Comparison of ENCODE assay signal across 26 cellular contexts in genomic region chr10:34341473-34341872, GRCh38.
DNase-seq lines count a peak whose midpoint lies in the region; ATAC-seq, FAIRE-seq and TF ChIP-seq lines count a peak whose summit lies in the region.
"Had no signal": no experiment of that assay in that cellular context is flagged by ENCODE, and none has a peak within 500 bp of the region (broad histone marks: within the 10 kb centered on the region; RNA-seq: fewer than 3 reads in every experiment).

No MANE protein-coding gene starts in this region.

- no peaks in the 10 kb centered on the region for H3K27me3 Mint-ChIP-seq in CD4-positive, alpha-beta T cell
- H3K27me3 Mint-ChIP-seq: activated B cell treated with CpG ODN at 0.5 μM for 24 hours had no signal

- H2AFZ ChIP-seq in KMS-11 (ENCODE audit: low read depth), result no peak overlapping the region
- no peak overlapping the region for H2AFZ ChIP-seq in GM12878 (ENCODE audit: control insufficient read depth, low read depth, low read length)
- no peak overlapping the region for H2AFZ ChIP-seq in osteoblast (ENCODE audit: low read length)

- H3K27ac ChIP-seq in KMS-11 (no peak overlapping the region), GM12878 (ENCODE audit: control insufficient read depth, insufficient read depth) (no peak overlapping the region), osteoblast (ENCODE audit: low read depth, low read length) (peak overlapping the region; percentile 3)
- H3K27ac ChIP-seq in CD4-positive, alpha-beta T cell (ENCODE audit: low read depth, low read length), result no peak overlapping the region
- H3K27ac ChIP-seq: BLaER1, epithelial cell of prostate, gastroesophageal sphincter, SJSA1, stomach had no signal

- H3K36me3 ChIP-seq in KMS-11 (ENCODE audit: insufficient read depth) (no peaks in the 10 kb centered on the region), GM12878 (ENCODE audit: control insufficient read depth in 2 of 2, insufficient read depth in 2 of 2, low read length in 1 of 2) (no peaks in the 10 kb centered on the region), osteoblast (ENCODE audit: insufficient read depth, low read length) (no peaks in the 10 kb centered on the region)

- BruUV-seq in GM12878 (replicated peaks; lab: Mats Ljungman, UMichigan), result no TSS peak

- H3K4me3 ChIP-seq in KMS-11 (IDR thresholded peaks at IDR 0.05; ENCODE audit: insufficient read depth, low read depth, low read length), result no peak overlapping the region
- H3K4me3 ChIP-seq in GM12878, result no peak overlapping the region
- no peak overlapping the region for H3K4me3 ChIP-seq in osteoblast (ENCODE audit: insufficient read depth, low read length)
- H3K4me3 ChIP-seq: BLaER1, gastroesophageal sphincter, SJSA1, stomach had no signal

- H3K4me1 ChIP-seq in KMS-11 (ENCODE audit: low read depth, poor library complexity, severe bottlenecking) (peaks cover 23% of the 10 kb centered on the region), GM12878 (ENCODE audit: control insufficient read depth, insufficient read depth, low read length) (no peaks in the 10 kb centered on the region), osteoblast (ENCODE audit: insufficient read depth, low read length) (peaks cover 31% of the 10 kb centered on the region)

- H3K27me3 ChIP-seq in KMS-11 (ENCODE audit: insufficient read depth, low read depth) (no peaks in the 10 kb centered on the region), GM12878 (replicated peaks in 1 of 2; ENCODE audit: control insufficient read depth in 2 of 2, insufficient read depth in 2 of 2, low read length in 1 of 2) (no peaks in the 10 kb centered on the region), osteoblast (ENCODE audit: insufficient read depth, low read length) (no peaks in the 10 kb centered on the region)
- no peaks in the 10 kb centered on the region for H3K27me3 ChIP-seq in CD4-positive, alpha-beta T cell (ENCODE audit: control insufficient read depth, insufficient read depth, low read length)
- H3K27me3 ChIP-seq: BLaER1, gastroesophageal sphincter, SJSA1, stomach had no signal

- TF ChIP-seq RAD21 in GM12878 (IDR thresholded peaks at IDR 0.05; ENCODE audit: insufficient read depth, low read depth, low read length), result no peak

- H3K9me3 Mint-ChIP-seq in CD4-positive, alpha-beta T cell, result no peaks in the 10 kb centered on the region
- H3K9me3 Mint-ChIP-seq: activated B cell treated with CpG ODN at 0.5 μM for 24 hours; activated CD4-positive, alpha-beta memory T cell treated with anti-CD3 and anti-CD28 coated beads for 36 hours had no signal

- H3K27ac Mint-ChIP-seq in CD4-positive, alpha-beta T cell, result no peak overlapping the region
- H3K27ac Mint-ChIP-seq: activated B cell treated with CpG ODN at 0.5 μM for 24 hours; activated CD4-positive, alpha-beta memory T cell treated with anti-CD3 and anti-CD28 coated beads for 36 hours had no signal

- SMC1A ChIA-PET in GM12878 (lab: Charles Lee; ENCODE audit: uncharacterized antibody, unreplicated experiment), result interaction anchor here (0.6 to 2.0 kb wide), 18 partner anchors 8 to 322 kb away, joined by 3 to 10 read pairs (median 3); no protein-coding TSS in a partner anchor

- H3K4me2 ChIP-seq in KMS-11 (peak overlapping the region; percentile 58), GM12878 (ENCODE audit: control insufficient read depth, insufficient read depth) (no peak overlapping the region), osteoblast (ENCODE audit: insufficient read depth, low read length) (peak overlapping the region; percentile 44)
- H3K4me2 ChIP-seq: BLaER1 had no signal

- TF ChIP-seq POLR2A in GM12878 (IDR thresholded peaks at IDR 0.05; ENCODE audit: low read depth, low read length), result no peak

- TF ChIP-seq CTCF in KMS-11 (conservative IDR thresholded peaks at IDR 0.05; ENCODE audit: low read depth, low read length) (no peak), GM12878 (IDR thresholded peaks at IDR 0.05 in 2 of 3, conservative IDR thresholded peaks at IDR 0.05 in 1 of 3; ENCODE audit: control insufficient read depth in 2 of 3, extremely low read depth in 1 of 3, insufficient read depth in 1 of 3, low read depth in 3 of 3, low read length in 3 of 3) (no peak), osteoblast (IDR thresholded peaks at IDR 0.05; ENCODE audit: extremely low read depth, low read depth, low read length) (no peak)
- no peak for TF ChIP-seq CTCF in CD4-positive, alpha-beta T cell (IDR thresholded peaks at IDR 0.05)

- intact Hi-C loops in GM12878 (cut with micrococcal nuclease; ENCODE audit: unreplicated experiment), result no loop called here
- intact Hi-C loops in CD4-positive, alpha-beta T cell (cut with DNase I, micrococcal nuclease), result no loop called here

- 58% methylated on average over 4 of the region's 4 CpGs for WGBS in GM12878 (ENCODE audit: insufficient coverage, insufficient replicate concordance, low lambda C conversion rate, missing lambda C conversion rate)

- no peak for FAIRE-seq in GM12878 (lab: Jason Lieb, UNC)

- DNase-seq in NCI-H1105 treated with DMSO at 0.1 percent for 48 hours (lab: John Stamatoyannopoulos, UW) (peak; percentile 37), NCI-H1105 (lab: John Stamatoyannopoulos, UW) (no peak), GM12878 (ENCODE audit: low read depth, low spot score) (no peak), osteoblast (ENCODE audit: insufficient read length, low spot score, missing footprints) (no peak), cerebellar nuclear complex (lab: John Stamatoyannopoulos, UW) (no peak)
- no peak for DNase-seq in activated CD4-positive, CD25-positive, alpha-beta regulatory T cell treated with anti-CD3 and anti-CD28 coated beads, Interleukin-2, amount 50 U/mL, for 72 hours
- DNase-seq in CD4-positive, alpha-beta T cell, result no peak
- DNase-seq: 8988T; activated B cell treated with CpG ODN at 0.5 μM for 24 hours; activated CD4-positive, alpha-beta memory T cell treated with anti-CD3 and anti-CD28 coated beads for 36 hours; activated naive CD4-positive, alpha-beta T cell; central memory CD4-positive, alpha-beta T cell; HCEC 1CT; Karpas-422; kidney glomerular epithelial cell; midbrain; NCI-H1048; NCI-H2107; NCI-H774; stimulated activated CD4-positive, alpha-beta T cell treated with anti-CD3 and anti-CD28 coated beads, Interleukin-4, amount 100 ng/mL, for 4 hours; stomach had no signal

- H3K79me2 ChIP-seq in KMS-11 (ENCODE audit: insufficient read depth, low read depth) (no peaks in the 10 kb centered on the region), GM12878 (ENCODE audit: control insufficient read depth, insufficient read depth, low read length) (no peaks in the 10 kb centered on the region), osteoblast (ENCODE audit: insufficient read depth, low read length) (no peaks in the 10 kb centered on the region)

- ATAC-seq in GM12878, result peak; percentile 48
- no peak for ATAC-seq in CD4-positive, alpha-beta T cell (ENCODE audit: poor library complexity)
- ATAC-seq: gastroesophageal sphincter had no signal

- H3K36me3 Mint-ChIP-seq in CD4-positive, alpha-beta T cell (ENCODE audit: low read depth), result no peaks in the 10 kb centered on the region
- H3K36me3 Mint-ChIP-seq: activated CD4-positive, alpha-beta memory T cell treated with anti-CD3 and anti-CD28 coated beads for 36 hours had no signal

- H4K20me1 ChIP-seq in KMS-11 (ENCODE audit: insufficient read depth) (no peaks in the 10 kb centered on the region), GM12878 (ENCODE audit: control insufficient read depth, insufficient read depth) (no peaks in the 10 kb centered on the region), osteoblast (ENCODE audit: insufficient read depth, low read length) (no peaks in the 10 kb centered on the region)
- H4K20me1 ChIP-seq: BLaER1 had no signal

- H3K4me1 Mint-ChIP-seq in CD4-positive, alpha-beta T cell (ENCODE audit: low read depth), result no peaks in the 10 kb centered on the region
- H3K4me1 Mint-ChIP-seq: activated B cell treated with CpG ODN at 0.5 μM for 24 hours had no signal

- H3K9ac ChIP-seq in KMS-11 (no peak overlapping the region), GM12878 (ENCODE audit: control insufficient read depth, insufficient read depth, low read length) (no peak overlapping the region)
- H3K9ac ChIP-seq: BLaER1 had no signal

- CTCF ChIA-PET in GM12878 (lab: Yijun Ruan, JAX), result interaction anchor here (0.6 to 1.3 kb wide), 4 partner anchors 9 to 22 kb away, joined by 3 to 4 read pairs (median 3); no protein-coding TSS in a partner anchor
- CTCF ChIA-PET in CD4-positive, alpha-beta T cell (lab: Charles Lee), result interaction anchor here (1.3 kb wide), 1 partner anchor 27 kb away, joined by 3 read pairs; no protein-coding TSS in a partner anchor

- RAD21 ChIA-PET in GM12878 (lab: Charles Lee; ENCODE audit: unreplicated experiment), result interaction anchor here (1.1 to 2.5 kb wide), 5 partner anchors 8 to 297 kb away, joined by 3 to 7 read pairs (median 3); no protein-coding TSS in a partner anchor

- no peak for TF ChIP-seq EP300 in GM12878 (IDR thresholded peaks at IDR 0.05; ENCODE audit: borderline replicate concordance in 1 of 2, control insufficient read depth in 1 of 2, low read depth in 2 of 2, low read length in 2 of 2)

- no peak overlapping the region for H3K4me3 Mint-ChIP-seq in CD4-positive, alpha-beta T cell
- H3K4me3 Mint-ChIP-seq: activated B cell treated with CpG ODN at 0.5 μM for 24 hours; activated CD4-positive, alpha-beta memory T cell treated with anti-CD3 and anti-CD28 coated beads for 36 hours had no signal

- POLR2A ChIA-PET in GM12878 (lab: Charles Lee), result interaction anchor here (0.9 to 1.0 kb wide), 3 partner anchors 15 to 345 kb away, joined by 3 read pairs; no protein-coding TSS in a partner anchor
- POLR2A ChIA-PET in CD4-positive, alpha-beta T cell (lab: Charles Lee), result no interaction called here

- H3K9me3 ChIP-seq in GM12878 (replicated peaks; ENCODE audit: control insufficient read depth, insufficient read depth, low read length) (no peaks in the 10 kb centered on the region), osteoblast (ENCODE audit: low read depth, low read length) (no peaks in the 10 kb centered on the region)
- H3K9me3 ChIP-seq in CD4-positive, alpha-beta T cell (ENCODE audit: control insufficient read depth, low read length), result no peaks in the 10 kb centered on the region
- H3K9me3 ChIP-seq: BLaER1, gastroesophageal sphincter, SJSA1, stomach had no signal

- in situ Hi-C loops in GM12878 (cut with MboI), result no loop called here

TF ChIP-seq in GM12878, 131 proteins besides CTCF, POLR2A, EP300 and RAD21:
- no peak for TF ChIP-seq CBX5 (IDR thresholded peaks at IDR 0.05; ENCODE audit: low read depth)
- no peak for TF ChIP-seq SMARCA5 (IDR thresholded peaks at IDR 0.05)
